ENCODE assay signal across 10 cellular contexts in genomic region chr10:122140477-122140902, GRCh38.
DNase-seq lines count a peak whose midpoint lies in the region; ATAC-seq, FAIRE-seq and TF ChIP-seq lines count a peak whose summit lies in the region.
"Had no signal": no experiment of that assay in that cellular context is flagged by ENCODE, and none has a peak within 500 bp of the region (broad histone marks: within the 10 kb centered on the region; RNA-seq: fewer than 3 reads in every experiment).

No MANE protein-coding gene starts in this region.

- H3K27me3 Mint-ChIP-seq in CD14-positive monocyte (ENCODE audit: low read depth in 3 of 3) = peaks cover 5 to 15% (median 11%) of the 10 kb centered on the region in 3 donors

- no peak for TF ChIP-seq POLR2A in HepG2 (IDR thresholded peaks at IDR 0.05; ENCODE audit: insufficient read depth in 1 of 2, low read depth in 2 of 2, low read length in 2 of 2)
- no peak for TF ChIP-seq POLR2A in right lobe of liver (IDR thresholded peaks at IDR 0.05)

- H3K36me3 Mint-ChIP-seq in CD14-positive monocyte = no peaks in the 10 kb centered on the region
- H3K36me3 Mint-ChIP-seq: activated naive CD8-positive, alpha-beta T cell treated with anti-CD3 and anti-CD28 coated beads for 36 hours had no signal

- H3K9me3 ChIP-seq in HepG2 (ENCODE audit: low read length) (no peaks in the 10 kb centered on the region), right lobe of liver (no peaks in the 10 kb centered on the region), mucosa of rectum (ENCODE audit: control insufficient read depth in 2 of 2, low read length in 2 of 2) (no peaks in the 10 kb centered on the region), aorta (ENCODE audit: control insufficient read depth, low read length) (no peaks in the 10 kb centered on the region)

- no peak overlapping the region for H3K4me3 Mint-ChIP-seq in CD14-positive monocyte
- H3K4me3 Mint-ChIP-seq: activated naive CD8-positive, alpha-beta T cell treated with anti-CD3 and anti-CD28 coated beads for 36 hours had no signal

- peaks cover 7% of the 10 kb centered on the region for H3K79me2 ChIP-seq in HepG2 (ENCODE audit: insufficient read depth, low read length)

- in situ Hi-C loops in HepG2 (cut with HindIII; ENCODE audit: extremely low pct_ligation_motif_present, low pct_unique_long_range_greater_than_20kb) = no loop called here

- no peak for DNase-seq in HepG2 (ENCODE audit: low spot score)
- no peak for DNase-seq in right lobe of liver
- peak; percentile 92 for DNase-seq in dermis blood vessel endothelial cell
- DNase-seq in aorta = no peak
- no peak for DNase-seq in urothelium cell line (ENCODE audit: low spot score)
- no peak for DNase-seq in CD14-positive monocyte (ENCODE audit: low spot score)
- DNase-seq: activated naive CD8-positive, alpha-beta T cell treated with anti-CD3 and anti-CD28 coated beads for 36 hours had no signal

- H3K4me2 ChIP-seq in HepG2 (ENCODE audit: low read depth, low read length) = no peak overlapping the region

- peaks cover 18% of the 10 kb centered on the region for H4K20me1 ChIP-seq in HepG2 (ENCODE audit: insufficient read depth, low read length)

- H3K4me3 ChIP-seq in HepG2 (replicated peaks in 1 of 3; ENCODE audit: insufficient read depth in 1 of 3, low read depth in 2 of 3, low read length in 3 of 3) (no peak overlapping the region), right lobe of liver (no peak overlapping the region), mucosa of rectum (ENCODE audit: low read length in 2 of 2) (no peak overlapping the region), aorta (ENCODE audit: low read length in 2 of 2) (no peak overlapping the region)

- TF ChIP-seq CTCF in HepG2 (CRISPR knock-in tag; IDR thresholded peaks at IDR 0.05) = peak; percentile 23
- no peak for TF ChIP-seq CTCF in right lobe of liver (IDR thresholded peaks at IDR 0.05)
- TF ChIP-seq CTCF in CD14-positive monocyte (IDR thresholded peaks at IDR 0.05) = no peak

- H3K9me3 Mint-ChIP-seq in CD14-positive monocyte = peaks cover 2 to 11% (median 7%) of the 10 kb centered on the region in 7 donors

- intact Hi-C loops in HepG2 (cut with micrococcal nuclease; ENCODE audit: unreplicated experiment) (loop anchor here (10.0 kb wide), 1 partner anchor 124 kb away; no protein-coding TSS in a partner anchor), right lobe of liver (cut with DNase I) (loop anchor here in 1 of 2 donors (10.0 kb wide), 1 partner anchor 54 kb away; no protein-coding TSS in a partner anchor), aorta (cut with DNase I) (loop anchor here (2.0 to 10.0 kb wide), 4 partner anchors 28 to 350 kb away; no protein-coding TSS in a partner anchor), CD14-positive monocyte (cut with micrococcal nuclease) (no loop called here)

- POLR2A ChIA-PET in HepG2 (lab: Yijun Ruan, JAX) = interaction anchor here (0.8 kb wide), 1 partner anchor 28 kb away, joined by 3 read pairs; no protein-coding TSS in a partner anchor

- H3K36me3 ChIP-seq in HepG2 (replicated peaks in 1 of 2; ENCODE audit: control insufficient read depth in 1 of 2, insufficient read depth in 2 of 2, low read length in 2 of 2) = peaks cover 17 to 31% of the 10 kb centered on the region in 2 experiments
- H3K36me3 ChIP-seq in right lobe of liver = peaks cover 0 to 3% (median 0%) of the 10 kb centered on the region in 4 donors
- peaks cover 14 to 19% of the 10 kb centered on the region in 2 donors for H3K36me3 ChIP-seq in mucosa of rectum (ENCODE audit: control insufficient read depth in 2 of 2, insufficient read depth in 2 of 2, low read length in 2 of 2)
- no peaks in the 10 kb centered on the region for H3K36me3 ChIP-seq in aorta (ENCODE audit: control insufficient read depth in 1 of 2, insufficient read depth in 2 of 2, low read length in 1 of 2)

- no peak overlapping the region for H2AFZ ChIP-seq in HepG2 (ENCODE audit: low read length)

- FAIRE-seq in HepG2 (lab: Jason Lieb, UNC) (no peak), urothelium cell line (lab: Jason Lieb, UNC) (no peak)

- ATAC-seq in HepG2 = no peak
- ATAC-seq in right lobe of liver = no peak
- ATAC-seq in aorta (ENCODE audit: low FRiP score) = peak; percentile 0
- ATAC-seq in HG02884 (IDR thresholded peaks at IDR 0.05; ENCODE audit: unreplicated experiment) = no peak

- no peak for TF ChIP-seq RAD21 in HepG2 (CRISPR knock-in tag; IDR thresholded peaks at IDR 0.05)

- WGBS in HepG2 (ENCODE audit: low lambda C conversion rate) = 90% methylated on average over 8 of the region's 9 CpGs
- 89% methylated on average over 5 of the region's 9 CpGs for WGBS in right lobe of liver (ENCODE audit: insufficient coverage, low coverage, low lambda C conversion rate, missing lambda C conversion rate)
- WGBS in aorta, 2 donors = 17 to 22% methylated on average over 9 of the region's 9 CpGs

- TF ChIP-seq EP300 in HepG2 (IDR thresholded peaks at IDR 0.05; ENCODE audit: low read depth in 2 of 2, low read length in 2 of 2) (no peak), HepG2 (CRISPR knock-in tag; IDR thresholded peaks at IDR 0.05; ENCODE audit: borderline replicate concordance) (no peak)

- no peak overlapping the region for H3K27ac ChIP-seq in HepG2 (ENCODE audit: extremely low read length, insufficient read depth, low read length)
- H3K27ac ChIP-seq in right lobe of liver = no peak overlapping the region
- peak overlapping the region; percentile 28 to 47 for H3K27ac ChIP-seq in mucosa of rectum (ENCODE audit: low read depth in 2 of 2, low read length in 2 of 2)
- peak overlapping the region; percentile 91 to 92 for H3K27ac ChIP-seq in aorta (ENCODE audit: low read depth in 1 of 2, low read length in 2 of 2)
- H3K27ac ChIP-seq: C4-2B had no signal

- no TSS peak for BruUV-seq in HepG2 (replicated peaks; lab: Mats Ljungman, UMichigan)

- H3K27me3 ChIP-seq in HepG2 (ENCODE audit: control insufficient read depth in 1 of 2, insufficient read depth in 2 of 2, low read length in 2 of 2) (no peaks in the 10 kb centered on the region), right lobe of liver (no peaks in the 10 kb centered on the region), mucosa of rectum (ENCODE audit: control insufficient read depth in 2 of 2, insufficient read depth in 2 of 2, low read length in 2 of 2) (no peaks in the 10 kb centered on the region), aorta (ENCODE audit: control insufficient read depth in 1 of 2, insufficient read depth in 2 of 2, low read length in 1 of 2) (no peaks in the 10 kb centered on the region)

- peaks cover 28% of the 10 kb centered on the region for H3K4me1 Mint-ChIP-seq in CD14-positive monocyte
- H3K4me1 Mint-ChIP-seq: activated naive CD8-positive, alpha-beta T cell treated with anti-CD3 and anti-CD28 coated beads for 36 hours had no signal

- H3K27ac Mint-ChIP-seq in CD14-positive monocyte = peak overlapping the region in 1 of 7 donors; percentile 16
- H3K27ac Mint-ChIP-seq: activated naive CD8-positive, alpha-beta T cell treated with anti-CD3 and anti-CD28 coated beads for 36 hours had no signal

- H3K4me1 ChIP-seq in HepG2 (ENCODE audit: insufficient read depth, low read length) (peaks cover 16% of the 10 kb centered on the region), right lobe of liver (peaks cover 0 to 25% (median 10%) of the 10 kb centered on the region in 4 donors), mucosa of rectum (ENCODE audit: control insufficient read depth in 2 of 2, insufficient read depth in 2 of 2, low read length in 2 of 2) (peaks cover 0 to 14% of the 10 kb centered on the region in 2 donors), aorta (ENCODE audit: control insufficient read depth in 1 of 2, insufficient read depth in 2 of 2, low read length in 2 of 2) (peaks cover 0 to 5% of the 10 kb centered on the region in 2 donors)

- H3K9ac ChIP-seq in HepG2 (ENCODE audit: insufficient read depth, low read depth, low read length) (no peak overlapping the region), mucosa of rectum (ENCODE audit: low read depth in 1 of 2, low read length in 2 of 2) (no peak overlapping the region)

- CTCF ChIA-PET in HepG2 (lab: Yijun Ruan, JAX; ENCODE audit: low intra/inter-chr PET ratio, low total read pairs) = no interaction called here

TF ChIP-seq in HepG2, 621 proteins besides CTCF, POLR2A, EP300 and RAD21:
- TF ChIP-seq STAG1 (CRISPR knock-in tag; IDR thresholded peaks at IDR 0.05) = 0 out of 2 replicates have a peak, but pooled peaks have one; percentile 4
- no peak for TF ChIP-seq MEF2D (CRISPR knock-in tag; IDR thresholded peaks at IDR 0.05)
- TF ChIP-seq ZIK1 (CRISPR knock-in tag; IDR thresholded peaks at IDR 0.05; ENCODE audit: borderline replicate concordance, low read depth) = no peak

Comparison
In these comparisons a context has a peak if more than half of its experiments do, and no peak if none do; other contexts are left out.
1. H3K27ac ChIP-seq: peak in mucosa of rectum (2 of 2) and aorta (2 of 2); none in HepG2 (single experiment) and right lobe of liver (0 of 3).
2. intact Hi-C loops: an anchor here in HepG2 (10.0 kb wide) and aorta (2.0 to 10.0 kb wide); none called in CD14-positive monocyte.